In the genomic region with DNA sequence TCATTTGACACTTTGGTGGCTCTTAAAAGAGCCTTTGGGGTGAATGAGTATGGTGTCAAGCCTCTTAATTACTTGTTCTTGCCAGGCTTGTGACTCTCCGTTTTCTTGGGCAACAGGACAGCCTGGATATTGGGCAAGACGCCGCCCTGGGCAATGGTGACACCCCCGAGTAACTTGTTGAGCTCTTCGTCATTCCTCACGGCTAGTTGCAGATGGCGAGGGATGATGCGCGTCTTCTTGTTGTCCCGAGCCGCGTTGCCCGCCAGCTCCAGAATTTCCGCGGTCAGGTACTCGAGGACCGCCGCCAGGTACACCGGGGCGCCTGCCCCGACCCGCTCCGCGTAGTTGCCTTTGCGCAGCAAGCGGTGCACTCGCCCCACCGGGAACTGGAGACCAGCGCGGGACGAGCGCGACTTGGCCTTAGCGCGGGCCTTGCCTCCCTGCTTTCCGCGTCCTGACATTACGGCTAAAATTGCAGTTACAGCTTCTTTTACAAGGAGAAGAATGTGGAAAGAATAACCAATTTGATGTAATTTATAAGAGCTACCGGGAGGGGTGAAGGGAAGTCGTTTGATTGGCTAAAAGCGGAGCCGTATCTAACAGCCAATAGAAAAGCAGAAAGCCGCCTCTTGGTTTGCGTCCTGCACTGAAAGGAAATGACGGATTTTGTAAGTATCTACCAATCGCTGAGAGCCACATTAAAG, we compare ENCODE assay signal across 8 cellular contexts. TPM values are rescaled to one million over a fixed set of nuclear protein-coding genes. Genes with fewer than 3 reads are reported as not detected.
DNase-seq lines count a peak whose midpoint lies in the region; ATAC-seq, FAIRE-seq and TF ChIP-seq lines count a peak whose summit lies in the region.

No MANE protein-coding gene starts in this region.

- no peak for TF ChIP-seq RAD21 in neural cell (conservative IDR thresholded peaks at IDR 0.05)

- H3K9me2 ChIP-seq in Loucy (replicated peaks; ENCODE audit: low read depth, low read length) (no peaks in the 10 kb centered on the region), neural cell (ENCODE audit: insufficient read depth, low read length) (no peaks in the 10 kb centered on the region)

- peak; percentile 94 for TF ChIP-seq POLR2A in H54 (IDR thresholded peaks at IDR 0.05; ENCODE audit: low read depth, low read length)

- peaks cover 16% of the 10 kb centered on the region for H3K79me2 ChIP-seq in Loucy (ENCODE audit: insufficient read depth, low read length)
- H3K79me2 ChIP-seq in neural cell (replicated peaks; ENCODE audit: insufficient read depth, low read length) = peaks cover 33% of the 10 kb centered on the region

- H3K4me3 ChIP-seq in Loucy (ENCODE audit: low read length, poor library complexity, severe bottlenecking) = peak overlapping the region; percentile 79
- H3K4me3 ChIP-seq in RWPE2 (ENCODE audit: severe bottlenecking) = peak overlapping the region; percentile 49
- H3K4me3 ChIP-seq in foreskin fibroblast (ENCODE audit: low read depth in 1 of 2, low read length in 2 of 2) = peak overlapping the region; percentile 57 to 65
- peak overlapping the region; percentile 82 for H3K4me3 ChIP-seq in neural cell (ENCODE audit: low read length)
- peak overlapping the region; percentile 66 to 89 for H3K4me3 ChIP-seq in stomach smooth muscle (ENCODE audit: low read length in 2 of 2)

- H4K20me1 ChIP-seq in Loucy (ENCODE audit: insufficient read depth, low read length, poor library complexity, severe bottlenecking) (no peaks in the 10 kb centered on the region), neural cell (ENCODE audit: insufficient read depth) (no peaks in the 10 kb centered on the region)

- H3K9ac ChIP-seq in Loucy (ENCODE audit: low read depth, low read length, poor library complexity, severe bottlenecking) (peak overlapping the region; percentile 97), neural cell (ENCODE audit: low read length) (peak overlapping the region; percentile 93), stomach smooth muscle (ENCODE audit: low read length in 2 of 2) (peak overlapping the region; percentile 82 to 98)

- DNase-seq in ELR (ENCODE audit: low read depth) (peak; percentile 99), H54 (ENCODE audit: insufficient read length, low spot score) (peak; percentile 50), RWPE2 (ENCODE audit: low spot score) (peak; percentile 88), foreskin fibroblast (peak; percentile 96 to 97)
- peak; percentile 44 for DNase-seq in activated T-helper 9 cell treated with anti-CD3 and anti-CD28 coated beads, Interleukin-2, amount 50 U/mL, for 16 hours (ENCODE audit: low read depth)

- H3K27me3 ChIP-seq in Loucy (ENCODE audit: insufficient read depth, low read length, poor library complexity, severe bottlenecking) = no peaks in the 10 kb centered on the region
- no peaks in the 10 kb centered on the region for H3K27me3 ChIP-seq in RWPE2 (ENCODE audit: insufficient read depth, poor library complexity, severe bottlenecking)
- H3K27me3 ChIP-seq in neural cell (ENCODE audit: insufficient read depth, low read depth, low read length) = no peaks in the 10 kb centered on the region
- H3K27me3 ChIP-seq in stomach smooth muscle (ENCODE audit: control insufficient read depth in 1 of 2, insufficient read depth in 2 of 2, low read length in 2 of 2) = no peaks in the 10 kb centered on the region

- H3K9me3 ChIP-seq in Loucy (ENCODE audit: insufficient read depth, low read depth, low read length) (no peaks in the 10 kb centered on the region), RWPE2 (ENCODE audit: severe bottlenecking) (no peaks in the 10 kb centered on the region), neural cell (ENCODE audit: low read length) (no peaks in the 10 kb centered on the region), stomach smooth muscle (ENCODE audit: control insufficient read depth in 2 of 2, low read length in 2 of 2) (no peaks in the 10 kb centered on the region)

- H2AFZ ChIP-seq in Loucy (ENCODE audit: low read length) (no peak overlapping the region), neural cell (ENCODE audit: low read depth, low read length) (no peak overlapping the region)

- FAIRE-seq in H54 (lab: Jason Lieb, UNC) = no peak

- peak overlapping the region; percentile 85 for H3K27ac ChIP-seq in RWPE2 (ENCODE audit: poor library complexity, severe bottlenecking)
- H3K27ac ChIP-seq in neural cell (ENCODE audit: low read length) = peak overlapping the region; percentile 97
- H3K27ac ChIP-seq in stomach smooth muscle (ENCODE audit: low read length) = peak overlapping the region; percentile 99

- peak; percentile 42 for TF ChIP-seq EP300 in neural cell (conservative IDR thresholded peaks at IDR 0.05; ENCODE audit: poor library complexity, severe bottlenecking)

- ATAC-seq in RWPE2 (ENCODE audit: low read depth) = peak; percentile 60

- H3F3A ChIP-seq in Loucy (ENCODE audit: low read depth) = peaks cover 21% of the 10 kb centered on the region
- H3F3A ChIP-seq in neural cell (ENCODE audit: insufficient read depth, low read length, poor library complexity, severe bottlenecking) = peaks cover 9% of the 10 kb centered on the region

- peaks cover 24% of the 10 kb centered on the region for H3K4me1 ChIP-seq in Loucy (ENCODE audit: insufficient read depth, low read length, poor library complexity, severe bottlenecking)
- H3K4me1 ChIP-seq in RWPE2 (ENCODE audit: insufficient read depth, poor library complexity, severe bottlenecking) = peaks cover 14% of the 10 kb centered on the region
- peaks cover 12% of the 10 kb centered on the region for H3K4me1 ChIP-seq in stomach smooth muscle (ENCODE audit: control insufficient read depth, insufficient read depth, low read length)

- no peak for TF ChIP-seq CTCF in Loucy (conservative IDR thresholded peaks at IDR 0.05; ENCODE audit: low read length)
- no peak for TF ChIP-seq CTCF in RWPE2 (IDR thresholded peaks at IDR 0.05; ENCODE audit: poor library complexity, severe bottlenecking)
- no peak for TF ChIP-seq CTCF in foreskin fibroblast (IDR thresholded peaks at IDR 0.05; ENCODE audit: low read depth, low read length)
- no peak for TF ChIP-seq CTCF in neural cell (IDR thresholded peaks at IDR 0.05; ENCODE audit: poor library complexity, severe bottlenecking)

- H3K4me2 ChIP-seq in Loucy (ENCODE audit: low read depth, low read length, poor library complexity, severe bottlenecking) = peak overlapping the region; percentile 87
- peak overlapping the region; percentile 74 for H3K4me2 ChIP-seq in neural cell (ENCODE audit: low read length)

- H3K36me3 ChIP-seq in Loucy (ENCODE audit: insufficient read depth, low read length) = no peaks in the 10 kb centered on the region
- H3K36me3 ChIP-seq in RWPE2 (ENCODE audit: low read depth) = no peaks in the 10 kb centered on the region
- no peaks in the 10 kb centered on the region for H3K36me3 ChIP-seq in neural cell (ENCODE audit: insufficient read depth, low read length)
- no peaks in the 10 kb centered on the region for H3K36me3 ChIP-seq in stomach smooth muscle (ENCODE audit: control insufficient read depth in 2 of 2, insufficient read depth in 2 of 2, low read length in 2 of 2)

TF ChIP-seq in neural cell, 6 proteins besides CTCF, POLR2A, EP300 and RAD21:
- TF ChIP-seq TAF1 (IDR thresholded peaks at IDR 0.05; ENCODE audit: low read depth) (peak; percentile 95), POLR2AphosphoS5 (IDR thresholded peaks at IDR 0.05) (peak; percentile 99), MXI1 (conservative IDR thresholded peaks at IDR 0.05; ENCODE audit: poor library complexity, severe bottlenecking) (no peak)
- TF ChIP-seq, protein P1, sequence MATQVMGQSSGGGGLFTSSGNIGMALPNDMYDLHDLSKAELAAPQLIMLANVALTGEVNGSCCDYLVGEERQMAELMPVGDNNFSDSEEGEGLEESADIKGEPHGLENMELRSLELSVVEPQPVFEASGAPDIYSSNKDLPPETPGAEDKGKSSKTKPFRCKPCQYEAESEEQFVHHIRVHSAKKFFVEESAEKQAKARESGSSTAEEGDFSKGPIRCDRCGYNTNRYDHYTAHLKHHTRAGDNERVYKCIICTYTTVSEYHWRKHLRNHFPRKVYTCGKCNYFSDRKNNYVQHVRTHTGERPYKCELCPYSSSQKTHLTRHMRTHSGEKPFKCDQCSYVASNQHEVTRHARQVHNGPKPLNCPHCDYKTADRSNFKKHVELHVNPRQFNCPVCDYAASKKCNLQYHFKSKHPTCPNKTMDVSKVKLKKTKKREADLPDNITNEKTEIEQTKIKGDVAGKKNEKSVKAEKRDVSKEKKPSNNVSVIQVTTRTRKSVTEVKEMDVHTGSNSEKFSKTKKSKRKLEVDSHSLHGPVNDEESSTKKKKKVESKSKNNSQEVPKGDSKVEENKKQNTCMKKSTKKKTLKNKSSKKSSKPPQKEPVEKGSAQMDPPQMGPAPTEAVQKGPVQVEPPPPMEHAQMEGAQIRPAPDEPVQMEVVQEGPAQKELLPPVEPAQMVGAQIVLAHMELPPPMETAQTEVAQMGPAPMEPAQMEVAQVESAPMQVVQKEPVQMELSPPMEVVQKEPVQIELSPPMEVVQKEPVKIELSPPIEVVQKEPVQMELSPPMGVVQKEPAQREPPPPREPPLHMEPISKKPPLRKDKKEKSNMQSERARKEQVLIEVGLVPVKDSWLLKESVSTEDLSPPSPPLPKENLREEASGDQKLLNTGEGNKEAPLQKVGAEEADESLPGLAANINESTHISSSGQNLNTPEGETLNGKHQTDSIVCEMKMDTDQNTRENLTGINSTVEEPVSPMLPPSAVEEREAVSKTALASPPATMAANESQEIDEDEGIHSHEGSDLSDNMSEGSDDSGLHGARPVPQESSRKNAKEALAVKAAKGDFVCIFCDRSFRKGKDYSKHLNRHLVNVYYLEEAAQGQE (IDR thresholded peaks at IDR 0.05; ENCODE audit: borderline replicate concordance) = peak; percentile 94

RNA-seq across cellular contexts. Expression of gene BOLA1, which starts 11.8 kb away (rescaled TPM):
- polyA plus RNA-seq in neural cell = 19.6 and 26.3 TPM in 2 replicates
- 8.6 and 9.0 TPM in 2 replicates for polyA minus RNA-seq in neural cell

RNA-seq across cellular contexts. Expression of gene SV2A, which starts 30.0 kb away (rescaled TPM):
- 78.1 and 95.3 TPM in 2 replicates for polyA plus RNA-seq in neural cell
- polyA minus RNA-seq in neural cell = 174 and 183 TPM in 2 replicates

RNA-seq across cellular contexts. Expression of gene SF3B4, which starts 40.0 kb away (rescaled TPM):
- 7.8 and 14.1 TPM in 2 replicates for polyA plus RNA-seq in neural cell
- polyA minus RNA-seq in neural cell = 10.7 and 15.3 TPM in 2 replicates

RNA-seq across cellular contexts. Expression of gene MTMR11, which starts 49.1 kb away (rescaled TPM):
- 0.58 and 1.6 TPM in 2 replicates for polyA plus RNA-seq in neural cell
- 0.46 and 0.49 TPM in 2 replicates for polyA minus RNA-seq in neural cell

Comparison
In these comparisons a context has a peak if more than half of its experiments do, and no peak if none do; other contexts are left out.
1. Peak in every context shown above with its lines: DNase-seq, ATAC-seq, H3K4me3 ChIP-seq and H3K27ac ChIP-seq.
2. DNase-seq: peak in every context shown above with its lines; median percentile 99 in ELR; 96 in foreskin fibroblast; 88 in RWPE2; 50 in H54; 44 in activated T-helper 9 cell treated with anti-CD3 and anti-CD28 coated beads, Interleukin-2, amount 50 U/mL, for 16 hours.